8 cellular contexts compared by ENCODE assay signal in the genomic region with DNA sequence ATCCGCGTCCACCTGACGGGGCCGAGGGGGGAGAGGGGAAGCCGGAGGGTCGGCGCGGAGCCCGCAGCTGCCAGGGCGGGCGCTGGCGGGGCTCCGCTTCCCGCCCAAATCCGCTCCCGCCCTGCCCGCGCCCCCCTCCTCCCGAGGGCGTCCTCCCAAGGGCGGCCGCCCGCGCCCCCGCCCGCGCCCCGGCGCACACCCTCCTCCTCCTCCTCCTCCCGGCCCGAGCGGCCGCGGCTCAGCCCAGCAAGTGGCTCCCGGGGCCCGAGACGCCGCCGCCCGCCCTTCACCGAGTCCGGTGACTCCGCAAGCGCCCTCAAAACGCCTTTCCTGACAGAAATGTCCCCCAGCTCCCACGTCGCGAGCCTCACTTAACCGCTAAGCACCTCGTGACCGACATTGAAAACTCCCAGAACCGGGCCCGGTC. TPM values are rescaled to one million over a fixed set of nuclear protein-coding genes. Genes with fewer than 3 reads are reported as not detected.
DNase-seq lines count a peak whose midpoint lies in the region; ATAC-seq and TF ChIP-seq lines count a peak whose summit lies in the region.

No MANE protein-coding gene starts in this region.

- no peak for TF ChIP-seq POLR2A in lower leg skin (IDR thresholded peaks at IDR 0.05)

- peak; percentile 6 for ATAC-seq in HG03064 (IDR thresholded peaks at IDR 0.05; ENCODE audit: low read depth, unreplicated experiment)

- DNase-seq in NCI-H1436 (lab: John Stamatoyannopoulos, UW) (peak; percentile 46), NCI-H1436 treated with DMSO at 0.1 percent for 48 hours (lab: John Stamatoyannopoulos, UW) (no peak), T-helper 9 cell (peak; percentile 38), cortex of kidney (lab: John Stamatoyannopoulos, UW) (peak; percentile 37), lower leg skin (ENCODE audit: low spot score in 2 of 2) (peak; percentile 45 to 93), SHP77 treated with DMSO at 0.1 percent for 48 hours (lab: John Stamatoyannopoulos, UW) (no peak)
- peak; percentile 13 to 51 (median 15) for DNase-seq in stimulated activated CD4-positive, alpha-beta T cell treated with anti-CD3 and anti-CD28 coated beads, TNF-alpha, amount 100 ng/mL, for 24 hours (ENCODE audit: low read depth in 3 of 3)

- no peak for TF ChIP-seq CTCF in lower leg skin (IDR thresholded peaks at IDR 0.05)

- WGBS in lower leg skin, 2 donors = 0 to 1% methylated on average over 16 to 29 of the region's 53 CpGs

- peak overlapping the region; percentile 99 for H3K4me3 ChIP-seq in lower leg skin (ENCODE audit: low read depth, poor library complexity, severe bottlenecking)

- intact Hi-C loops in lower leg skin (cut with DNase I; ENCODE audit: low total_unique reads) = no loop called here

RNA-seq across cellular contexts. Expression of gene HMGB2, which starts 0.5 kb away (rescaled TPM):
- total RNA-seq in lower leg skin = 10 to 100 TPM; 26.2 to 52.3 (median 42.3) TPM

RNA-seq across cellular contexts. Expression of gene SAP30, which starts 37.1 kb away (rescaled TPM):
- total RNA-seq in lower leg skin = 10 to 100 TPM; 14.4 to 25.1 (median 18.3) TPM

Comparison
In these comparisons a context has a peak if more than half of its experiments do, and no peak if none do; other contexts are left out.
1. DNase-seq: peak in NCI-H1436 (single experiment), T-helper 9 cell (single experiment), cortex of kidney (single experiment), lower leg skin (2 of 2) and stimulated activated CD4-positive, alpha-beta T cell treated with anti-CD3 and anti-CD28 coated beads, TNF-alpha, amount 100 ng/mL, for 24 hours (3 of 3); none in NCI-H1436 treated with DMSO at 0.1 percent for 48 hours (single experiment) and SHP77 treated with DMSO at 0.1 percent for 48 hours (single experiment).